1 cellular context compared by ENCODE assay signal in the genomic region with DNA sequence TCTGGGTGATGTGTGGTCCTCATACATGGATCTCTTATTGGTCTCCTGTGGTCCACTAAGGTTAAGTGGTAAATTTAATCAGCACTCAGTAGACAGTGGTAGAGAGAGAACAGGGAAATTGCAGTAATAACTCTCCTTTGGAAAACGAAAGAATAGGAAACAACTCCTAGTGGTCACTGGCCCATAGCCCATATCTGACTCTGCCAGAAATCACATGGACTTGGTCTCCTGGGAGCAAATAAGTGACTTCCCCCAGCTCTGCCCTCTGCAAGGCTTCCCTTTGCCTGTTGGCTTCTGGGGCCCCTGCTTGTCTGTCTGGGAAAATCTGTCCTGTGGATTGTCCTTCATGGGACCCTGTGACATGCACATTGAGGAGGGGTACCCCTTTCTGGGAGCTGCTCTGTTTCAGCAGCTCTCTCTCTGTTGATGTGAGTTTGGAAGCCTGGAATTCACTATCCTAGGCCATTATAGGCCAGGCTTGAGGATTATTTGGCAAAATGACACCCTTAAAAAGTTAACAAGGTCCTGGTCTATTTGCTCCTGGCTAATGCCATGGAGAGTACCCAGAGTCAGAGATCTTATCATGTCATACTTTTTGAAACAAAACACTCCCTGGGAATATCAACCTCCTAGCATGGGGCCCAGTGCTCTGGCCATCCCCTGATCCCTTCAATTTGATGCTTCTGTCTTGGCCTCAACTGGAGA.
TF ChIP-seq lines count a peak whose summit lies in the region.

No MANE protein-coding gene starts in this region.

TF ChIP-seq in GM23338, 12 proteins besides CTCF, POLR2A, EP300 and RAD21 (continued from another document):
- TF ChIP-seq, protein P1, sequence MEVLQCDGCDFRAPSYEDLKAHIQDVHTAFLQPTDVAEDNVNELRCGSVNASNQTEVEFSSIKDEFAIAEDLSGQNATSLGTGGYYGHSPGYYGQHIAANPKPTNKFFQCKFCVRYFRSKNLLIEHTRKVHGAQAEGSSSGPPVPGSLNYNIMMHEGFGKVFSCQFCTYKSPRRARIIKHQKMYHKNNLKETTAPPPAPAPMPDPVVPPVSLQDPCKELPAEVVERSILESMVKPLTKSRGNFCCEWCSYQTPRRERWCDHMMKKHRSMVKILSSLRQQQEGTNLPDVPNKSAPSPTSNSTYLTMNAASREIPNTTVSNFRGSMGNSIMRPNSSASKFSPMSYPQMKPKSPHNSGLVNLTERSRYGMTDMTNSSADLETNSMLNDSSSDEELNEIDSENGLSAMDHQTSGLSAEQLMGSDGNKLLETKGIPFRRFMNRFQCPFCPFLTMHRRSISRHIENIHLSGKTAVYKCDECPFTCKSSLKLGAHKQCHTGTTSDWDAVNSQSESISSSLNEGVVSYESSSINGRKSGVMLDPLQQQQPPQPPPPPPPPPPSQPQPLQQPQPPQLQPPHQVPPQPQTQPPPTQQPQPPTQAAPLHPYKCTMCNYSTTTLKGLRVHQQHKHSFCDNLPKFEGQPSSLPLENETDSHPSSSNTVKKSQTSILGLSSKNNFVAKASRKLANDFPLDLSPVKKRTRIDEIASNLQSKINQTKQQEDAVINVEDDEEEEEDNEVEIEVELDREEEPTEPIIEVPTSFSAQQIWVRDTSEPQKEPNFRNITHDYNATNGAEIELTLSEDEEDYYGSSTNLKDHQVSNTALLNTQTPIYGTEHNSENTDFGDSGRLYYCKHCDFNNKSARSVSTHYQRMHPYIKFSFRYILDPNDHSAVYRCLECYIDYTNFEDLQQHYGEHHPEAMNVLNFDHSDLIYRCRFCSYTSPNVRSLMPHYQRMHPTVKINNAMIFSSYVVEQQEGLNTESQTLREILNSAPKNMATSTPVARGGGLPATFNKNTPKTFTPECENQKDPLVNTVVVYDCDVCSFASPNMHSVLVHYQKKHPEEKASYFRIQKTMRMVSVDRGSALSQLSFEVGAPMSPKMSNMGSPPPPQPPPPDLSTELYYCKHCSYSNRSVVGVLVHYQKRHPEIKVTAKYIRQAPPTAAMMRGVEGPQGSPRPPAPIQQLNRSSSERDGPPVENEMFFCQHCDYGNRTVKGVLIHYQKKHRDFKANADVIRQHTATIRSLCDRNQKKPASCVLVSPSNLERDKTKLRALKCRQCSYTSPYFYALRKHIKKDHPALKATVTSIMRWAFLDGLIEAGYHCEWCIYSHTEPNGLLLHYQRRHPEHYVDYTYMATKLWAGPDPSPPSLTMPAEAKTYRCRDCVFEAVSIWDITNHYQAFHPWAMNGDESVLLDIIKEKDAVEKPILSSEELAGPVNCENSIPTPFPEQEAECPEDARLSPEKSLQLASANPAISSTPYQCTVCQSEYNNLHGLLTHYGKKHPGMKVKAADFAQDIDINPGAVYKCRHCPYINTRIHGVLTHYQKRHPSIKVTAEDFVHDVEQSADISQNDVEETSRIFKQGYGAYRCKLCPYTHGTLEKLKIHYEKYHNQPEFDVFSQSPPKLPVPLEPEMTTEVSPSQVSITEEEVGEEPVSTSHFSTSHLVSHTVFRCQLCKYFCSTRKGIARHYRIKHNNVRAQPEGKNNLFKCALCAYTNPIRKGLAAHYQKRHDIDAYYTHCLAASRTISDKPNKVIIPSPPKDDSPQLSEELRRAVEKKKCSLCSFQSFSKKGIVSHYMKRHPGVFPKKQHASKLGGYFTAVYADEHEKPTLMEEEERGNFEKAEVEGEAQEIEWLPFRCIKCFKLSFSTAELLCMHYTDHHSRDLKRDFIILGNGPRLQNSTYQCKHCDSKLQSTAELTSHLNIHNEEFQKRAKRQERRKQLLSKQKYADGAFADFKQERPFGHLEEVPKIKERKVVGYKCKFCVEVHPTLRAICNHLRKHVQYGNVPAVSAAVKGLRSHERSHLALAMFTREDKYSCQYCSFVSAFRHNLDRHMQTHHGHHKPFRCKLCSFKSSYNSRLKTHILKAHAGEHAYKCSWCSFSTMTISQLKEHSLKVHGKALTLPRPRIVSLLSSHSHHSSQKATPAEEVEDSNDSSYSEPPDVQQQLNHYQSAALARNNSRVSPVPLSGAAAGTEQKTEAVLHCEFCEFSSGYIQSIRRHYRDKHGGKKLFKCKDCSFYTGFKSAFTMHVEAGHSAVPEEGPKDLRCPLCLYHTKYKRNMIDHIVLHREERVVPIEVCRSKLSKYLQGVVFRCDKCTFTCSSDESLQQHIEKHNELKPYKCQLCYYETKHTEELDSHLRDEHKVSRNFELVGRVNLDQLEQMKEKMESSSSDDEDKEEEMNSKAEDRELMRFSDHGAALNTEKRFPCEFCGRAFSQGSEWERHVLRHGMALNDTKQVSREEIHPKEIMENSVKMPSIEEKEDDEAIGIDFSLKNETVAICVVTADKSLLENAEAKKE (CRISPR knock-in tag; IDR thresholded peaks at IDR 0.05), result no peak
- TF ChIP-seq JUNB (IDR thresholded peaks at IDR 0.05; ENCODE audit: unreplicated experiment), result no peak
